11 cellular contexts compared by ENCODE assay signal in genomic region chr11:12799373-12799835, GRCh38.
DNase-seq lines count a peak whose midpoint lies in the region; ATAC-seq and TF ChIP-seq lines count a peak whose summit lies in the region.
"Had no signal": no experiment of that assay in that cellular context is flagged by ENCODE, and none has a peak within 500 bp of the region (broad histone marks: within the 10 kb centered on the region; RNA-seq: fewer than 3 reads in every experiment).

No MANE protein-coding gene starts in this region.

- H3K36me3 Mint-ChIP-seq in progenitor cell of endocrine pancreas (ENCODE audit: insufficient read depth), result peaks cover 3% of the 10 kb centered on the region
- H3K36me3 Mint-ChIP-seq: naive B cell had no signal

- peak overlapping the region; percentile 50 to 62 (median 54) for H3K27ac ChIP-seq in esophagus muscularis mucosa (replicated peaks in 1 of 4)

- DNase-seq in DMS79 treated with DMSO at 0.1 percent for 48 hours (lab: John Stamatoyannopoulos, UW), result peak; percentile 83
- peak; percentile 25 for DNase-seq in NCI-H2029 treated with DMSO at 0.1 percent for 48 hours (lab: John Stamatoyannopoulos, UW)
- no peak for DNase-seq in esophagus muscularis mucosa (ENCODE audit: extremely low spot score)
- DNase-seq in progenitor cell of endocrine pancreas (ENCODE audit: low spot score, unreplicated experiment), result no peak
- no peak for DNase-seq in mucosa of descending colon
- no peak for DNase-seq in NCI-H146 (lab: John Stamatoyannopoulos, UW)
- DNase-seq: activated CD8-positive, alpha-beta memory T cell treated with anti-CD3 and anti-CD28 coated beads, Interleukin-2, amount 50 U/mL, for 4 hours; naive B cell; RPMI8226 had no signal

- peaks cover 61% of the 10 kb centered on the region for H3K4me1 Mint-ChIP-seq in progenitor cell of endocrine pancreas (ENCODE audit: low read depth)
- H3K4me1 Mint-ChIP-seq: naive B cell had no signal

- H3K36me3 ChIP-seq in esophagus muscularis mucosa (no peaks in the 10 kb centered on the region), mucosa of descending colon (ENCODE audit: low read depth) (no peaks in the 10 kb centered on the region)

- peak overlapping the region; percentile 95 for H3K27ac Mint-ChIP-seq in progenitor cell of endocrine pancreas
- H3K27ac Mint-ChIP-seq: naive B cell had no signal

- peaks cover 37 to 66% (median 56%) of the 10 kb centered on the region in 4 donors for H3K4me1 ChIP-seq in esophagus muscularis mucosa
- H3K4me1 ChIP-seq in mucosa of descending colon (ENCODE audit: low read depth), result peaks cover 35% of the 10 kb centered on the region

- TF ChIP-seq EP300 in esophagus muscularis mucosa (IDR thresholded peaks at IDR 0.05), result no peak

- no peak for TF ChIP-seq CTCF in esophagus muscularis mucosa (IDR thresholded peaks at IDR 0.05)
- no peak for TF ChIP-seq CTCF in progenitor cell of endocrine pancreas (IDR thresholded peaks at IDR 0.05; ENCODE audit: unreplicated experiment)
- no peak for TF ChIP-seq CTCF in mucosa of descending colon (IDR thresholded peaks at IDR 0.05)

- H3K4me3 ChIP-seq in esophagus muscularis mucosa (no peak overlapping the region), mucosa of descending colon (no peak overlapping the region)

- no peak for TF ChIP-seq POLR2A in esophagus muscularis mucosa (IDR thresholded peaks at IDR 0.05; ENCODE audit: low read depth)

- H3K4me3 Mint-ChIP-seq in progenitor cell of endocrine pancreas (ENCODE audit: low read depth), result no peak overlapping the region
- H3K4me3 Mint-ChIP-seq: naive B cell had no signal

- intact Hi-C loops in esophagus muscularis mucosa (cut with DNase I) (no loop called here), mucosa of descending colon (cut with DNase I, micrococcal nuclease) (no loop called here)

- WGBS in esophagus muscularis mucosa, result 39% methylated on average over 4 of the region's 4 CpGs

- H3K9me3 Mint-ChIP-seq in progenitor cell of endocrine pancreas (ENCODE audit: low read depth), result no peaks in the 10 kb centered on the region

- H3K9me3 ChIP-seq in esophagus muscularis mucosa (no peaks in the 10 kb centered on the region), mucosa of descending colon (no peaks in the 10 kb centered on the region)

- ATAC-seq in mucosa of descending colon (no peak), GM21381 (IDR thresholded peaks at IDR 0.05; ENCODE audit: unreplicated experiment) (no peak), GM19351 (IDR thresholded peaks at IDR 0.05; ENCODE audit: unreplicated experiment) (no peak)

- H3K27me3 ChIP-seq in esophagus muscularis mucosa, result no peaks in the 10 kb centered on the region

- H3K27me3 Mint-ChIP-seq in progenitor cell of endocrine pancreas, result no peaks in the 10 kb centered on the region

Comparison
In these comparisons a context has a peak if more than half of its experiments do, and no peak if none do; other contexts are left out.
1. DNase-seq: peak in DMS79 treated with DMSO at 0.1 percent for 48 hours (single experiment) and NCI-H2029 treated with DMSO at 0.1 percent for 48 hours (single experiment); none in esophagus muscularis mucosa (single experiment), progenitor cell of endocrine pancreas (single experiment), mucosa of descending colon (0 of 3) and NCI-H146 (single experiment).